8 cellular contexts compared by ENCODE assay signal in the genomic region with DNA sequence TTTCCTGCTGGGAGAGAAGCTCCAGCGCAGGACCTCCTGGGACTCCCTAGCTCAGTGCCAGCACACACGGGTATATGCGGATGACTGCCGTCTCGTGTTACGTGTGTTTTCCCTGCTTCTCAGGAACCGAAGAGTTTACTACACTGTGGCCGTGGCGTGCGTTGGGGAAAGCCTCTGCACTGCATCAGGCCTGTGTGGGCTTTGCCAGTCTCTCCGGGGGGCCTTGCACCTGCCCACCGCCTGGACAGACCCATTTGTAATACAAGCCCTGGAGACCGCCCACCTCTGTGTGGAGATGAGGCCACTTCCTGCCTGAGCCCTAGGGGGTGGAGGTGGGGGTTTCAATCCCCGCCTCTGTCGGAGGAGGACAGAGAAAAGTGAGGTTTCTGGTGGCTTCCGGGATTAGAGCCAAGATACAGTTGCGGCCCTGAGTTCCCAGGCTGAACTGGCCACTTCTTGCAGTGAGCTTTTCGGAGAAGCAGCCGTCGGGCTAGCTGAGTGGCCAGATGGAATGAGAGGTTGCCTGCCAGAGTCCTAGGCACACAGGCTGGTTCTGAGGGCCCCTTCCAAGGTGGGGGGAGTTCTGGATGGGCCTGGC. TPM values are rescaled to one million over a fixed set of nuclear protein-coding genes. Genes with fewer than 3 reads are reported as not detected.
DNase-seq lines count a peak whose midpoint lies in the region; ATAC-seq and TF ChIP-seq lines count a peak whose summit lies in the region.

No MANE protein-coding gene starts in this region.

- ATAC-seq in GM18505 (IDR thresholded peaks at IDR 0.05; ENCODE audit: unreplicated experiment) (peak; percentile 41), HG02852 (IDR thresholded peaks at IDR 0.05; ENCODE audit: unreplicated experiment) (peak; percentile 58), left lung (peak; percentile 52)

- no peak for TF ChIP-seq CTCF in 22Rv1 (IDR thresholded peaks at IDR 0.05)
- TF ChIP-seq CTCF in left lung (IDR thresholded peaks at IDR 0.05): no peak

- peak overlapping the region; percentile 62 for H3K27ac ChIP-seq in 22Rv1
- peak overlapping the region; percentile 57 to 59 for H3K27ac ChIP-seq in left lung

- no peaks in the 10 kb centered on the region for H3K9me3 ChIP-seq in left lung

- H3K27me3 ChIP-seq in left lung: no peaks in the 10 kb centered on the region

- peak; percentile 58 for TF ChIP-seq POLR2A in GM18505 (IDR thresholded peaks at IDR 0.05; ENCODE audit: borderline replicate concordance, extremely low read depth, insufficient read depth, insufficient read length)

- no peak overlapping the region for H3K4me3 ChIP-seq in left lung

- H3K36me3 ChIP-seq in left lung: no peaks in the 10 kb centered on the region

- H3K4me1 ChIP-seq in left lung: peaks cover 53 to 92% of the 10 kb centered on the region in 2 donors

- in situ Hi-C loops in ACHN (cut with HindIII; ENCODE audit: low pct_ligation_motif_present, low pct_unique_long_range_greater_than_20kb, low sequenced_read_pairs): no loop called here

- peak; percentile 55 for DNase-seq in NCI-H2029 (lab: John Stamatoyannopoulos, UW)
- peak; percentile 35 for DNase-seq in activated CD8-positive, alpha-beta memory T cell treated with anti-CD3 and anti-CD28 coated beads, Interleukin-2, amount 50 U/mL, for 4 hours
- peak; percentile 64 to 65 for DNase-seq in left lung
- DNase-seq in retina: no peak
- no peak for DNase-seq in ACHN

- intact Hi-C loops in left lung (cut with DNase I): no loop called here

RNA-seq across cellular contexts. Expression of gene GSE1, which starts 43.4 kb away (rescaled TPM):
- 10 to 100 TPM; 84.8 to 93.0 TPM for total RNA-seq in left lung

Comparison
In these comparisons a context has a peak if more than half of its experiments do, and no peak if none do; other contexts are left out.
1. DNase-seq: peak in NCI-H2029 (single experiment), activated CD8-positive, alpha-beta memory T cell treated with anti-CD3 and anti-CD28 coated beads, Interleukin-2, amount 50 U/mL, for 4 hours (single experiment) and left lung (2 of 2); none in retina (single experiment) and ACHN (single experiment).
2. Peak in every context shown above with its lines, with median percentiles within 50 percentile points of each other: ATAC-seq.